16 cellular contexts compared by ENCODE assay signal in the genomic region with DNA sequence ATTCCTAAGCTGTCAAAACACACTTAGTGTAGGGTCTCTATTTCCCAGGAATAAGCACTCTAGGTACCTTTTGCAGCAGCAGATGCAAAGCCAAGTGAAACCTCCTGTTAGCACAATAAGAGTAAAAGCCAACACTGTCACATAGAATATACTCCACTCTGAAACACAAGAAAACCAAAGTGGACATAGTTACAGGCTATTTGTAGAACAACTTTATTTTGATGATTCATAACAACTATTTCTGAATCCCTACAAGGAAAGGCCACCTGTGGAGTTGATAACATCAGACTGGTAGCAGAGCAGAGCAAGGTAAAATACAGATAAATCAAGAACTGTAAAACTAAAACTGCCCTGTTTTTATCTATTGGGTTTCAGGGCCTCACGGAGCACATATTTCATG.
"Had no signal": no experiment of that assay in that cellular context is flagged by ENCODE, and none has a peak within 500 bp of the region (broad histone marks: within the 10 kb centered on the region; RNA-seq: fewer than 3 reads in every experiment).

No MANE protein-coding gene starts in this region.

- H3K4me3 ChIP-seq: cardiac muscle cell, dorsolateral prefrontal cortex, lung, right lobe of liver, smooth muscle cell, tibial nerve, vagina had no signal

- ATAC-seq: right lobe of liver, WTC11 had no signal

- DNase-seq: activated CD4-positive, alpha-beta memory T cell treated with anti-CD3 and anti-CD28 coated beads, Interleukin-2, amount 10 ng/mL, durations not matched to agents 7 days and 5 days; activated CD4-positive, alpha-beta T cell treated with anti-CD3 and anti-CD28 coated beads for 4 hours; activated effector memory CD4-positive, alpha-beta T cell treated with anti-CD3 and anti-CD28 coated beads, Interleukin-2, amount 50 U/mL, for 16 hours; activated T-cell treated with anti-CD3 and anti-CD28 coated beads, Interleukin-2, amount 50 U/mL, for 24 hours; dorsolateral prefrontal cortex; right lobe of liver; stimulated activated CD4-positive, alpha-beta T cell treated with anti-CD3 and anti-CD28 coated beads, Interleukin-4, amount 100 ng/mL, for 4 hours; stimulated activated CD8-positive, alpha-beta memory T cell treated with anti-CD3 and anti-CD28 coated beads, Interleukin-4, amount 100 ng/mL, for 48 hours; stimulated activated naive CD4-positive, alpha-beta T cell treated with Interleukin-2 at 50 U/mL for 16 hours; substantia nigra had no signal
